In the genomic region with DNA sequence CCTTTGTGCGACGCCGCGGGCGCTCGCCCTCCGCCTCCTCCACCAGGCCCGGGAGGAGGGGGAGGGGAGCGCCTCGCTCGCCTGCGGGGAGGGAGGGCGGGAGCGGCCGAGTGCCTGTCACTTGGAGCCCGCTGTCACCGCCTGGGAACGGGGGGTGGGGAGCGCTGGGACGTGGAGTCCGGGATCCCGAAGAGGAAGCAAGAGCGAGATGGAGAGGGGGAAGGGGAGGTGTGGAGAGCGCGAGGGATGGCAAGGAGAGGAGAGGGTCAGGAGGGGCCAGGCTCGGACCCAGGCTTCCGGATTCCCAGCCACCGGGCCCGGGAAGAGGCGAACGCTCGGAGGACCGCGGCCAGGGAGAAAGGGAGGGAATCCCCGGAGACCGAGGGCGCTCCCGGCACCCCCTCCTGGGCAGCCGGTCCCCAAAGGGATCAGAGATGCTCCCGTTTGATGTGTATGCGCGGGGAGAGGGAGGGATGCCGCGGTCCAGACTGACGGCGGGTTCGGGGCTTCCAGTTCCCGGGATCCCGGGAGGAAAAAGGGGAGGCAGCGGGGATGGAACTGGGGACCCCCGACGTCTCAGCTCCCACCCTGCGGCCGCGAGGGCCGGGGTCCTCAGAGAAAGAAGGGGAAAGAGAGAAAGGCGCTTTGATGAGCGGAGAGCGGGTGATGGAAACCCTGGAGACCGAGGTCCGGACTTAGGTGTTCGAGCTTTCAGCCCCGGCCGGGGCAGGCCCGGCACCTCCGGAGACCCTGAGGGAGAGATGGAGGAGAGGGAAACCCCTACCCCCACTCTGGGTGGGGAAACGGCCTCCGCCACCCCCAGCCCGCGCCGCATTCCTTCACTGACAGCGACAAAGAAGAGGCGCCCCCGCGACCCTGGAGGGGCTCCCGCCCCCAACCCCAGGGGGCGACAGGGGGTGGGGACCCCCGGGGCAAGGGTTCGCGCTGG, we compare ENCODE assay signal across 1 cellular context.
TF ChIP-seq lines count a peak whose summit lies in the region.

No MANE protein-coding gene starts in this region.

TF ChIP-seq in HEK293, 187 proteins besides CTCF, POLR2A, EP300 and RAD21 (continued from another document and continues in another):
- TF ChIP-seq, protein P1, sequence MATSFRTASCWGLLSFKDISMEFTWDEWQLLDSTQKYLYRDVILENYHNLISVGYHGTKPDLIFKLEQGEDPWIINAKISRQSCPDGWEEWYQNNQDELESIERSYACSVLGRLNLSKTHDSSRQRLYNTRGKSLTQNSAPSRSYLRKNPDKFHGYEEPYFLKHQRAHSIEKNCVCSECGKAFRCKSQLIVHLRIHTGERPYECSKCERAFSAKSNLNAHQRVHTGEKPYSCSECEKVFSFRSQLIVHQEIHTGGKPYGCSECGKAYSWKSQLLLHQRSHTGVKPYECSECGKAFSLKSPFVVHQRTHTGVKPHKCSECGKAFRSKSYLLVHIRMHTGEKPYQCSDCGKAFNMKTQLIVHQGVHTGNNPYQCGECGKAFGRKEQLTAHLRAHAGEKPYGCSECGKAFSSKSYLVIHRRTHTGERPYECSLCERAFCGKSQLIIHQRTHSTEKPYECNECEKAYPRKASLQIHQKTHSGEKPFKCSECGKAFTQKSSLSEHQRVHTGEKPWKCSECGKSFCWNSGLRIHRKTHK (tag by site-specific recombination; IDR thresholded peaks at IDR 0.05): no peak
- TF ChIP-seq ZBTB8A (tag by site-specific recombination; IDR thresholded peaks at IDR 0.05): peak; percentile 74
- TF ChIP-seq ZNF114 (tag by site-specific recombination; IDR thresholded peaks at IDR 0.05): no peak
- TF ChIP-seq ZNF610 (tag by site-specific recombination; IDR thresholded peaks at IDR 0.05; ENCODE audit: borderline replicate concordance): no peak; the same call in 1 of the 2 replicates
- TF ChIP-seq, protein P2, sequence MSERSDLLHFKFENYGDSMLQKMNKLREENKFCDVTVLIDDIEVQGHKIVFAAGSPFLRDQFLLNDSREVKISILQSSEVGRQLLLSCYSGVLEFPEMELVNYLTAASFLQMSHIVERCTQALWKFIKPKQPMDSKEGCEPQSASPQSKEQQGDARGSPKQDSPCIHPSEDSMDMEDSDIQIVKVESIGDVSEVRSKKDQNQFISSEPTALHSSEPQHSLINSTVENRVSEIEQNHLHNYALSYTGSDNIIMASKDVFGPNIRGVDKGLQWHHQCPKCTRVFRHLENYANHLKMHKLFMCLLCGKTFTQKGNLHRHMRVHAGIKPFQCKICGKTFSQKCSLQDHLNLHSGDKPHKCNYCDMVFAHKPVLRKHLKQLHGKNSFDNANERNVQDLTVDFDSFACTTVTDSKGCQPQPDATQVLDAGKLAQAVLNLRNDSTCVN (tag by site-specific recombination; optimal IDR thresholded peaks at IDR 0.05): peak; percentile 80
- TF ChIP-seq ZNF394 (tag by site-specific recombination; IDR thresholded peaks at IDR 0.05; ENCODE audit: borderline replicate concordance): peak; percentile 42; the same call in 1 of the 2 replicates
- peak; percentile 70; the same call in 1 of the 2 replicates for TF ChIP-seq ZNF785 (tag by site-specific recombination; IDR thresholded peaks at IDR 0.05)
- no peak for TF ChIP-seq ZNF155 (tag by site-specific recombination; IDR thresholded peaks at IDR 0.05)
- peak; percentile 75 for TF ChIP-seq KLF1 (tag by site-specific recombination; IDR thresholded peaks at IDR 0.05)
- peak; percentile 62; the same call in 1 of the 2 replicates for TF ChIP-seq MZF1 (tag by site-specific recombination; IDR thresholded peaks at IDR 0.05; ENCODE audit: borderline replicate concordance)
- TF ChIP-seq IKZF3 (tag by site-specific recombination; IDR thresholded peaks at IDR 0.05): peak; percentile 86
- TF ChIP-seq, protein P3, sequence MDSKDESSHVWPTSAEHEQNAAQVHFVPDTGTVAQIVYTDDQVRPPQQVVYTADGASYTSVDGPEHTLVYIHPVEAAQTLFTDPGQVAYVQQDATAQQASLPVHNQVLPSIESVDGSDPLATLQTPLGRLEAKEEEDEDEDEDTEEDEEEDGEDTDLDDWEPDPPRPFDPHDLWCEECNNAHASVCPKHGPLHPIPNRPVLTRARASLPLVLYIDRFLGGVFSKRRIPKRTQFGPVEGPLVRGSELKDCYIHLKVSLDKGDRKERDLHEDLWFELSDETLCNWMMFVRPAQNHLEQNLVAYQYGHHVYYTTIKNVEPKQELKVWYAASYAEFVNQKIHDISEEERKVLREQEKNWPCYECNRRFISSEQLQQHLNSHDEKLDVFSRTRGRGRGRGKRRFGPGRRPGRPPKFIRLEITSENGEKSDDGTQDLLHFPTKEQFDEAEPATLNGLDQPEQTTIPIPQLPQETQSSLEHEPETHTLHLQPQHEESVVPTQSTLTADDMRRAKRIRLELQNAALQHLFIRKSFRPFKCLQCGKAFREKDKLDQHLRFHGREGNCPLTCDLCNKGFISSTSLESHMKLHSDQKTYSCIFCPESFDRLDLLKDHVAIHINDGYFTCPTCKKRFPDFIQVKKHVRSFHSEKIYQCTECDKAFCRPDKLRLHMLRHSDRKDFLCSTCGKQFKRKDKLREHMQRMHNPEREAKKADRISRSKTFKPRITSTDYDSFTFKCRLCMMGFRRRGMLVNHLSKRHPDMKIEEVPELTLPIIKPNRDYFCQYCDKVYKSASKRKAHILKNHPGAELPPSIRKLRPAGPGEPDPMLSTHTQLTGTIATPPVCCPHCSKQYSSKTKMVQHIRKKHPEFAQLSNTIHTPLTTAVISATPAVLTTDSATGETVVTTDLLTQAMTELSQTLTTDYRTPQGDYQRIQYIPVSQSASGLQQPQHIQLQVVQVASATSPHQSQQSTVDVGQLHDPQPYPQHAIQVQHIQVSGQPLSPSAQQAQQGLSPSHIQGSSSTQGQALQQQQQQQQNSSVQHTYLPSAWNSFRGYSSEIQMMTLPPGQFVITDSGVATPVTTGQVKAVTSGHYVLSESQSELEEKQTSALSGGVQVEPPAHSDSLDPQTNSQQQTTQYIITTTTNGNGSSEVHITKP (tag by site-specific recombination; IDR thresholded peaks at IDR 0.05): peak; percentile 57
- TF ChIP-seq ZNF211 (tag by site-specific recombination; IDR thresholded peaks at IDR 0.05; ENCODE audit: low read depth): no peak
- TF ChIP-seq ZNF174 (tag by site-specific recombination; IDR thresholded peaks at IDR 0.05): no peak
- no peak for TF ChIP-seq ZNF596 (tag by site-specific recombination; IDR thresholded peaks at IDR 0.05)
- TF ChIP-seq REPIN1 (tag by site-specific recombination; IDR thresholded peaks at IDR 0.05; ENCODE audit: low read depth): no peak
- no peak for TF ChIP-seq ZNF302 (tag by site-specific recombination; IDR thresholded peaks at IDR 0.05; ENCODE audit: low read depth)
- TF ChIP-seq, protein P4, sequence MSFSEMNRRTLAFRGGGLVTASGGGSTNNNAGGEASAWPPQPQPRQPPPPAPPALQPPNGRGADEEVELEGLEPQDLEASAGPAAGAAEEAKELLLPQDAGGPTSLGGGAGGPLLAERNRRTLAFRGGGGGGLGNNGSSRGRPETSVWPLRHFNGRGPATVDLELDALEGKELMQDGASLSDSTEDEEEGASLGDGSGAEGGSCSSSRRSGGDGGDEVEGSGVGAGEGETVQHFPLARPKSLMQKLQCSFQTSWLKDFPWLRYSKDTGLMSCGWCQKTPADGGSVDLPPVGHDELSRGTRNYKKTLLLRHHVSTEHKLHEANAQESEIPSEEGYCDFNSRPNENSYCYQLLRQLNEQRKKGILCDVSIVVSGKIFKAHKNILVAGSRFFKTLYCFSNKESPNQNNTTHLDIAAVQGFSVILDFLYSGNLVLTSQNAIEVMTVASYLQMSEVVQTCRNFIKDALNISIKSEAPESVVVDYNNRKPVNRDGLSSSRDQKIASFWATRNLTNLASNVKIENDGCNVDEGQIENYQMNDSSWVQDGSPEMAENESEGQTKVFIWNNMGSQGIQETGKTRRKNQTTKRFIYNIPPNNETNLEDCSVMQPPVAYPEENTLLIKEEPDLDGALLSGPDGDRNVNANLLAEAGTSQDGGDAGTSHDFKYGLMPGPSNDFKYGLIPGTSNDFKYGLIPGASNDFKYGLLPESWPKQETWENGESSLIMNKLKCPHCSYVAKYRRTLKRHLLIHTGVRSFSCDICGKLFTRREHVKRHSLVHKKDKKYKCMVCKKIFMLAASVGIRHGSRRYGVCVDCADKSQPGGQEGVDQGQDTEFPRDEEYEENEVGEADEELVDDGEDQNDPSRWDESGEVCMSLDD (tag by site-specific recombination; IDR thresholded peaks at IDR 0.05): peak; percentile 61
- TF ChIP-seq ZNF23 (tag by site-specific recombination; IDR thresholded peaks at IDR 0.05; ENCODE audit: borderline replicate concordance): no peak
- 0 out of 2 replicates have a peak, but pooled peaks have one; percentile 10 for TF ChIP-seq ZNF391 (tag by site-specific recombination; IDR thresholded peaks at IDR 0.05; ENCODE audit: borderline replicate concordance, low read depth)
- TF ChIP-seq ZNF843 (tag by site-specific recombination; IDR thresholded peaks at IDR 0.05): 0 out of 2 replicates have a peak, but pooled peaks have one; percentile 37
- TF ChIP-seq, protein P5, sequence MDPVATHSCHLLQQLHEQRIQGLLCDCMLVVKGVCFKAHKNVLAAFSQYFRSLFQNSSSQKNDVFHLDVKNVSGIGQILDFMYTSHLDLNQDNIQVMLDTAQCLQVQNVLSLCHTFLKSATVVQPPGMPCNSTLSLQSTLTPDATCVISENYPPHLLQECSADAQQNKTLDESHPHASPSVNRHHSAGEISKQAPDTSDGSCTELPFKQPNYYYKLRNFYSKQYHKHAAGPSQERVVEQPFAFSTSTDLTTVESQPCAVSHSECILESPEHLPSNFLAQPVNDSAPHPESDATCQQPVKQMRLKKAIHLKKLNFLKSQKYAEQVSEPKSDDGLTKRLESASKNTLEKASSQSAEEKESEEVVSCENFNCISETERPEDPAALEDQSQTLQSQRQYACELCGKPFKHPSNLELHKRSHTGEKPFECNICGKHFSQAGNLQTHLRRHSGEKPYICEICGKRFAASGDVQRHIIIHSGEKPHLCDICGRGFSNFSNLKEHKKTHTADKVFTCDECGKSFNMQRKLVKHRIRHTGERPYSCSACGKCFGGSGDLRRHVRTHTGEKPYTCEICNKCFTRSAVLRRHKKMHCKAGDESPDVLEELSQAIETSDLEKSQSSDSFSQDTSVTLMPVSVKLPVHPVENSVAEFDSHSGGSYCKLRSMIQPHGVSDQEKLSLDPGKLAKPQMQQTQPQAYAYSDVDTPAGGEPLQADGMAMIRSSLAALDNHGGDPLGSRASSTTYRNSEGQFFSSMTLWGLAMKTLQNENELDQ (tag by site-specific recombination; IDR thresholded peaks at IDR 0.05; ENCODE audit: low read depth): no peak
- TF ChIP-seq, protein P6, sequence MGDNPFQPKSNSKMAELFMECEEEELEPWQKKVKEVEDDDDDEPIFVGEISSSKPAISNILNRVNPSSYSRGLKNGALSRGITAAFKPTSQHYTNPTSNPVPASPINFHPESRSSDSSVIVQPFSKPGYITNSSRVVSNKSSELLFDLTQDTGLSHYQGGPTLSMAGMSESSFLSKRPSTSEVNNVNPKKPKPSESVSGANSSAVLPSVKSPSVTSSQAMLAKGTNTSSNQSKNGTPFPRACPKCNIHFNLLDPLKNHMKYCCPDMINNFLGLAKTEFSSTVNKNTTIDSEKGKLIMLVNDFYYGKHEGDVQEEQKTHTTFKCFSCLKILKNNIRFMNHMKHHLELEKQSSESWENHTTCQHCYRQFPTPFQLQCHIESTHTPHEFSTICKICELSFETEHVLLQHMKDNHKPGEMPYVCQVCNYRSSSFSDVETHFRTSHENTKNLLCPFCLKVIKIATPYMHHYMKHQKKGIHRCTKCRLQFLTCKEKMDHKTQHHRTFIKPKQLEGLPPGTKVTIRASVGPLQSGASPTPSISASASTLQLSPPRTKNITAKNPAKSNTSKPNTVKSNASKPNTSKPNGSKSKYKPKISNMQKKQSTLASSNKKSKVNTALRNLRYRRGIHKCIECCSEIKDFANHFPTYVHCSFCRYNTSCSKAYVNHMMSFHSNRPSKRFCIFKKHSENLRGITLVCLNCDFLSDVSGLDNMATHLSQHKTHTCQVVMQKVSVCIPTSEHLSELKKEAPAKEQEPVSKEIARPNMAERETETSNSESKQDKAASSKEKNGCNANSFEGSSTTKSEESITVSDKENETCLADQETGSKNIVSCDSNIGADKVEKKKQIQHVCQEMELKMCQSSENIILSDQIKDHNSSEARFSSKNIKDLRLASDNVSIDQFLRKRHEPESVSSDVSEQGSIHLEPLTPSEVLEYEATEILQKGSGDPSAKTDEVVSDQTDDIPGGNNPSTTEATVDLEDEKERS (tag by site-specific recombination; IDR thresholded peaks at IDR 0.05): no peak
- peak; percentile 58 for TF ChIP-seq EGR2 (tag by site-specific recombination; IDR thresholded peaks at IDR 0.05; ENCODE audit: low read depth)
- TF ChIP-seq ZNF510 (tag by site-specific recombination; IDR thresholded peaks at IDR 0.05; ENCODE audit: insufficient replicate concordance): no peak
- TF ChIP-seq, protein P7, sequence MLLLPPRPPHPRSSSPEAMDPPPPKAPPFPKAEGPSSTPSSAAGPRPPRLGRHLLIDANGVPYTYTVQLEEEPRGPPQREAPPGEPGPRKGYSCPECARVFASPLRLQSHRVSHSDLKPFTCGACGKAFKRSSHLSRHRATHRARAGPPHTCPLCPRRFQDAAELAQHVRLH (tag by site-specific recombination; IDR thresholded peaks at IDR 0.05): no peak
- no peak for TF ChIP-seq ZSCAN30 (tag by site-specific recombination; IDR thresholded peaks at IDR 0.05)
- TF ChIP-seq, protein P8, sequence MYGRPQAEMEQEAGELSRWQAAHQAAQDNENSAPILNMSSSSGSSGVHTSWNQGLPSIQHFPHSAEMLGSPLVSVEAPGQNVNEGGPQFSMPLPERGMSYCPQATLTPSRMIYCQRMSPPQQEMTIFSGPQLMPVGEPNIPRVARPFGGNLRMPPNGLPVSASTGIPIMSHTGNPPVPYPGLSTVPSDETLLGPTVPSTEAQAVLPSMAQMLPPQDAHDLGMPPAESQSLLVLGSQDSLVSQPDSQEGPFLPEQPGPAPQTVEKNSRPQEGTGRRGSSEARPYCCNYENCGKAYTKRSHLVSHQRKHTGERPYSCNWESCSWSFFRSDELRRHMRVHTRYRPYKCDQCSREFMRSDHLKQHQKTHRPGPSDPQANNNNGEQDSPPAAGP (tag by site-specific recombination; IDR thresholded peaks at IDR 0.05): peak; percentile 95
- no peak; the same call in 1 of the 2 replicates for TF ChIP-seq ZNF24 (tag by site-specific recombination; IDR thresholded peaks at IDR 0.05)
- TF ChIP-seq, protein P9, sequence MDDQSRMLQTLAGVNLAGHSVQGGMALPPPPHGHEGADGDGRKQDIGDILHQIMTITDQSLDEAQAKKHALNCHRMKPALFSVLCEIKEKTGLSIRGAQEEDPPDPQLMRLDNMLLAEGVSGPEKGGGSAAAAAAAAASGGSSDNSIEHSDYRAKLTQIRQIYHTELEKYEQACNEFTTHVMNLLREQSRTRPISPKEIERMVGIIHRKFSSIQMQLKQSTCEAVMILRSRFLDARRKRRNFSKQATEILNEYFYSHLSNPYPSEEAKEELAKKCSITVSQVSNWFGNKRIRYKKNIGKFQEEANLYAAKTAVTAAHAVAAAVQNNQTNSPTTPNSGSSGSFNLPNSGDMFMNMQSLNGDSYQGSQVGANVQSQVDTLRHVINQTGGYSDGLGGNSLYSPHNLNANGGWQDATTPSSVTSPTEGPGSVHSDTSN (CRISPR knock-in tag; IDR thresholded peaks at IDR 0.05): no peak
- TF ChIP-seq ZNF701 (tag by site-specific recombination; IDR thresholded peaks at IDR 0.05): 0 out of 2 replicates have a peak, but pooled peaks have one; percentile 26
- TF ChIP-seq, protein P10, sequence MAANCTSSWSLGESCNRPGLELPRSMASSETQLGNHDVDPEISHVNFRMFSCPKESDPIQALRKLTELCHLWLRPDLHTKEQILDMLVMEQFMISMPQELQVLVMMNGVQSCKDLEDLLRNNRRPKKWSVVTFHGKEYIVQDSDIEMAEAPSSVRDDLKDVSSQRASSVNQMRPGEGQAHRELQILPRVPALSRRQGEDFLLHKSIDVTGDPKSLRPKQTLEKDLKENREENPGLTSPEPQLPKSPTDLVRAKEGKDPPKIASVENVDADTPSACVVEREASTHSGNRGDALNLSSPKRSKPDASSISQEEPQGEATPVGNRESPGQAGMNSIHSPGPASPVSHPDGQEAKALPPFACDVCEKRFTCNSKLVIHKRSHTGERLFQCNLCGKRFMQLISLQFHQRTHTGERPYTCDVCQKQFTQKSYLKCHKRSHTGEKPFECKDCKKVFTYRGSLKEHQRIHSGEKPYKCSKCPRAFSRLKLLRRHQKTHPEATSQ (tag by site-specific recombination; IDR thresholded peaks at IDR 0.05): no peak
- TF ChIP-seq ZNF146 (tag by site-specific recombination; IDR thresholded peaks at IDR 0.05): 0 out of 2 replicates have a peak, but pooled peaks have one; percentile 24
